In genomic region chr19:7395793-7396192, GRCh38 we compare ENCODE assay signal across 8 cellular contexts. TPM values are rescaled to one million over a fixed set of nuclear protein-coding genes. Genes with fewer than 3 reads are reported as not detected.
DNase-seq lines count a peak whose midpoint lies in the region; ATAC-seq and TF ChIP-seq lines count a peak whose summit lies in the region.

No MANE protein-coding gene starts in this region.

- H3K27ac Mint-ChIP-seq in CD4-positive, alpha-beta T cell: peak overlapping the region; percentile 76
- H3K27ac Mint-ChIP-seq in neural progenitor cell: peak overlapping the region; percentile 78

- H3K9ac ChIP-seq in endocrine pancreas (ENCODE audit: control insufficient read depth, insufficient read depth, low read length) (peak overlapping the region; percentile 92), neural progenitor cell (peak overlapping the region; percentile 96)

- H3K9me3 Mint-ChIP-seq in CD4-positive, alpha-beta T cell: no peaks in the 10 kb centered on the region
- H3K9me3 Mint-ChIP-seq in neural progenitor cell: no peaks in the 10 kb centered on the region

- H3K4me2 ChIP-seq in neural progenitor cell: peak overlapping the region; percentile 98

- TF ChIP-seq CTCF in CD4-positive, alpha-beta T cell (IDR thresholded peaks at IDR 0.05): no peak
- no peak for TF ChIP-seq CTCF in NB4 (IDR thresholded peaks at IDR 0.05; ENCODE audit: low read depth, low read length)
- TF ChIP-seq CTCF in neural progenitor cell (IDR thresholded peaks at IDR 0.05): no peak

- no peaks in the 10 kb centered on the region for H3K9me3 ChIP-seq in CD4-positive, alpha-beta T cell (ENCODE audit: control insufficient read depth, low read length)
- no peaks in the 10 kb centered on the region for H3K9me3 ChIP-seq in endocrine pancreas (ENCODE audit: control insufficient read depth, low read length)
- H3K9me3 ChIP-seq in neural progenitor cell (ENCODE audit: low read depth): no peaks in the 10 kb centered on the region

- no peak overlapping the region for H2AFZ ChIP-seq in neural progenitor cell (replicated peaks)

- H3K27me3 Mint-ChIP-seq in CD4-positive, alpha-beta T cell: no peaks in the 10 kb centered on the region
- H3K27me3 Mint-ChIP-seq in neural progenitor cell (ENCODE audit: insufficient read depth, low read depth): peaks cover 8% of the 10 kb centered on the region

- no peak for TF ChIP-seq POLR2A in NB4 (IDR thresholded peaks at IDR 0.05; ENCODE audit: extremely low read depth, insufficient read length)

- no peak for DNase-seq in CD4-positive, alpha-beta T cell
- DNase-seq in NB4 (ENCODE audit: low read depth) (no peak), neural progenitor cell (ENCODE audit: low spot score) (no peak), NCI-H2029 treated with DMSO at 0.1 percent for 48 hours (lab: John Stamatoyannopoulos, UW) (no peak), NCI-H1092 (lab: John Stamatoyannopoulos, UW) (no peak), posterior vena cava (ENCODE audit: low spot score) (no peak), NOMO-1 treated with dmso at 0.1 percent for 144 hours (lab: John Stamatoyannopoulos, UW; ENCODE audit: unreplicated experiment) (no peak)

- no peaks in the 10 kb centered on the region for H3K27me3 ChIP-seq in CD4-positive, alpha-beta T cell (ENCODE audit: control insufficient read depth, insufficient read depth, low read length)
- no peaks in the 10 kb centered on the region for H3K27me3 ChIP-seq in endocrine pancreas (ENCODE audit: control insufficient read depth, insufficient read depth, low read length)
- no peaks in the 10 kb centered on the region for H3K27me3 ChIP-seq in neural progenitor cell

- H3K4me3 Mint-ChIP-seq in CD4-positive, alpha-beta T cell: peak overlapping the region; percentile 78
- peak overlapping the region; percentile 94 for H3K4me3 Mint-ChIP-seq in neural progenitor cell

- H3K4me3 ChIP-seq in NB4 (ENCODE audit: low read depth, low read length) (peak overlapping the region; percentile 78), endocrine pancreas (ENCODE audit: control insufficient read depth, insufficient read depth, low read length) (peak overlapping the region; percentile 88), neural progenitor cell (peak overlapping the region; percentile 99)

- H3K27ac ChIP-seq in CD4-positive, alpha-beta T cell (ENCODE audit: low read depth, low read length): peak overlapping the region; percentile 57
- no peak overlapping the region for H3K27ac ChIP-seq in neural progenitor cell

- CTCF ChIA-PET in CD4-positive, alpha-beta T cell (lab: Charles Lee): no interaction called here

- peaks cover 63% of the 10 kb centered on the region for H3K79me2 ChIP-seq in neural progenitor cell (ENCODE audit: low read depth)

- POLR2A ChIA-PET in CD4-positive, alpha-beta T cell (lab: Charles Lee): interaction anchor here (1.7 kb wide), 1 partner anchor 29 kb away, joined by 4 read pairs; no protein-coding TSS in a partner anchor

- intact Hi-C loops in CD4-positive, alpha-beta T cell (cut with DNase I, micrococcal nuclease): loop anchor here (2.0 to 5.0 kb wide), 2 partner anchors 48 to 199 kb away; partner anchors contain the start of gene ARHGEF18 (in 1 of the 2)
- intact Hi-C loops in posterior vena cava (cut with DNase I): no loop called here

- H3K36me3 ChIP-seq in endocrine pancreas (ENCODE audit: control insufficient read depth, insufficient read depth, low read length): no peaks in the 10 kb centered on the region
- no peaks in the 10 kb centered on the region for H3K36me3 ChIP-seq in neural progenitor cell

- peaks cover 69% of the 10 kb centered on the region for H3K36me3 Mint-ChIP-seq in CD4-positive, alpha-beta T cell (ENCODE audit: low read depth)
- H3K36me3 Mint-ChIP-seq in neural progenitor cell: peaks cover 2% of the 10 kb centered on the region

- H3F3A ChIP-seq in neural progenitor cell (ENCODE audit: low read depth): no peaks in the 10 kb centered on the region

- H3K4me1 Mint-ChIP-seq in CD4-positive, alpha-beta T cell (ENCODE audit: low read depth): peaks cover 58% of the 10 kb centered on the region
- peaks cover 19% of the 10 kb centered on the region for H3K4me1 Mint-ChIP-seq in neural progenitor cell

- H4K20me1 ChIP-seq in neural progenitor cell (ENCODE audit: low read depth): peaks cover 13% of the 10 kb centered on the region

- no peak for ATAC-seq in CD4-positive, alpha-beta T cell (ENCODE audit: poor library complexity)

- H3K4me1 ChIP-seq in endocrine pancreas (ENCODE audit: control insufficient read depth, insufficient read depth, low read length): no peaks in the 10 kb centered on the region
- peaks cover 6% of the 10 kb centered on the region for H3K4me1 ChIP-seq in neural progenitor cell

RNA-seq across cellular contexts. Expression of gene ARHGEF18, which starts 47.1 kb away (rescaled TPM):
- 100 to 1,000 TPM; 121 TPM for total RNA-seq in CD4-positive, alpha-beta T cell
- total RNA-seq in neural progenitor cell (ENCODE audit: low replicate concordance): 13.6 and 41.0 TPM in 2 replicates
- total RNA-seq in posterior vena cava: 10 to 100 TPM; 17.6 to 19.9 TPM

Comparison
In these comparisons a context has a peak if more than half of its experiments do, and no peak if none do; other contexts are left out.
1. intact Hi-C loops: an anchor here in CD4-positive, alpha-beta T cell (2.0 to 5.0 kb wide); none called in posterior vena cava.